ENCODE assay signal across 14 cellular contexts in the genomic region with DNA sequence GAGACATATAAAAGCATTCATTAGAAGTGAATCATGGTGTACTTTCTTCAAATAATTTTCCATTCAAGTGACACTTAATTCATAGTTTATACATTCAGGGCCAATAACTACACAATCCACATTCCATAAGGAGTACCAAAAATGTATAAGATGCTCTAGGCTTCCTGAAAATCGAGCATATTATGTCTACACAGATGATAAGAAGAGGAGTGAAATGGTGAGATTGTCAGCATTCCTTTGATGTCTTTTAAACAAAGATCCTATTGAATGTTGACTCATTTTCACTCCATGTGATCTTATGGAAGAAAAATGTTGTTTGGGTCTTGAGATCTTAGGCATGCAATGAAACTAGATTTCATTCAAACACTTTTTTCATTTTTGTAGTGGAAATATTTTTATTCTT.
DNase-seq lines count a peak whose midpoint lies in the region; TF ChIP-seq lines count a peak whose summit lies in the region.
"Had no signal": no experiment of that assay in that cellular context is flagged by ENCODE, and none has a peak within 500 bp of the region (broad histone marks: within the 10 kb centered on the region; RNA-seq: fewer than 3 reads in every experiment).

No MANE protein-coding gene starts in this region.

- H3K4me3 ChIP-seq in adipocyte (ENCODE audit: low read length) (no peak overlapping the region), foreskin fibroblast (ENCODE audit: low read depth in 1 of 2, low read length in 2 of 2) (no peak overlapping the region)
- H3K4me3 ChIP-seq: lung, Peyer's patch had no signal

- peak; percentile 79 for DNase-seq in HCEC 1CT
- DNase-seq in adipocyte (ENCODE audit: low read depth), result peak; percentile 72
- DNase-seq in foreskin fibroblast, result peak; percentile 52 to 60
- DNase-seq in stromal cell of bone marrow (ENCODE audit: low read depth), result peak; percentile 23
- DNase-seq in NAMALWA (ENCODE audit: low spot score), result no peak
- no peak for DNase-seq in NCI-H2227 (lab: John Stamatoyannopoulos, UW; ENCODE audit: unreplicated experiment)
- DNase-seq in NCI-H524 (lab: John Stamatoyannopoulos, UW), result no peak
- DNase-seq: activated CD8-positive, alpha-beta T cell treated with anti-CD3 and anti-CD28 coated beads for 36 hours; activated naive CD4-positive, alpha-beta T cell treated with anti-CD3 and anti-CD28 coated beads for 36 hours; DMS79; hypothalamus; Peyer's patch; T1000 had no signal

- no peaks in the 10 kb centered on the region for H3K27me3 ChIP-seq in adipocyte (replicated peaks; ENCODE audit: control insufficient read depth, insufficient read depth, low read length)
- H3K27me3 ChIP-seq: Peyer's patch had no signal

- no peaks in the 10 kb centered on the region for H3K36me3 ChIP-seq in adipocyte (ENCODE audit: control insufficient read depth, insufficient read depth, low read length, severe bottlenecking)
- H3K36me3 ChIP-seq: Peyer's patch had no signal

- no peak for TF ChIP-seq CTCF in foreskin fibroblast (IDR thresholded peaks at IDR 0.05; ENCODE audit: low read depth, low read length)

- no peaks in the 10 kb centered on the region for H3K9me3 ChIP-seq in adipocyte (ENCODE audit: control insufficient read depth, low read length)
- H3K9me3 ChIP-seq: Peyer's patch had no signal

- no peaks in the 10 kb centered on the region for H3K4me1 ChIP-seq in adipocyte (ENCODE audit: control insufficient read depth, insufficient read depth, low read length)
- H3K4me1 ChIP-seq: Peyer's patch had no signal

- no peak overlapping the region for H3K9ac ChIP-seq in adipocyte (ENCODE audit: low read length)

Comparison
In these comparisons a context has a peak if more than half of its experiments do, and no peak if none do; other contexts are left out.
1. DNase-seq: peak in HCEC 1CT (single experiment), adipocyte (single experiment), foreskin fibroblast (2 of 2) and stromal cell of bone marrow (single experiment); none in NAMALWA (single experiment), NCI-H2227 (single experiment) and NCI-H524 (0 of 2).